Comparison of ENCODE assay signal across 22 cellular contexts in the genomic region with DNA sequence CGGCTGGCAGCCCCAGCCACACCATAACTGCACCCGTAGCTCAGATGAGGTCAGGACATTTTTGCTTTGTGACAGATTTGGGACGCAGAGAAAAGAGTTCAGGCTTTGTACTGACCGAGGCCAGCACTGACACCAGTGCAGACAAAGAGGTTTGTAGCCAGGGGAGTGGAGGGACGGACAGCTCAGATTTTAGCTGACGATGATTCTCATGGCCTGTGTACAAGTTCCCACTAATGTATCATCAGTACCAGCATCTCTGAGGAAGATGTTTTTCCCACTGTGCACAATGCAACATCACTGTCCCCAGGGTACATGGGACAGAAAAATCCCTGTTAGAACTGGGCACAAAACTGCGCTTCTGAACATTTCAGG.
DNase-seq lines count a peak whose midpoint lies in the region; ATAC-seq and TF ChIP-seq lines count a peak whose summit lies in the region.
"Had no signal": no experiment of that assay in that cellular context is flagged by ENCODE, and none has a peak within 500 bp of the region (broad histone marks: within the 10 kb centered on the region; RNA-seq: fewer than 3 reads in every experiment).

No MANE protein-coding gene starts in this region.

- H3K9me3 Mint-ChIP-seq in GM23338: peaks cover 3% of the 10 kb centered on the region; the same call in 2 of the 3 replicates
- H3K9me3 Mint-ChIP-seq: CD8-positive, alpha-beta memory T cell; dendritic cell treated with granulocyte-macrophage colony-stimulating factor and Interleukin-4, amounts not matched to agents 40 ng/mL and 50 ng/mL, for 4 days had no signal

- intact Hi-C loops in sciatic nerve (cut with DNase I): no loop called here

- H3K4me3 Mint-ChIP-seq in GM23338: no peak overlapping the region
- H3K4me3 Mint-ChIP-seq: activated naive CD4-positive, alpha-beta T cell treated with anti-CD3 and anti-CD28 coated beads for 36 hours; activated T-cell treated with anti-CD3 and anti-CD28 coated beads, Interleukin-2, amount 50 U/mL, for 24 hours; dendritic cell treated with granulocyte-macrophage colony-stimulating factor and Interleukin-4, amounts not matched to agents 40 ng/mL and 50 ng/mL, for 4 days had no signal

- no peaks in the 10 kb centered on the region for H3F3A ChIP-seq in GM23338 (replicated peaks; ENCODE audit: low read depth)

- no peaks in the 10 kb centered on the region for H4K20me1 ChIP-seq in GM23338 (replicated peaks; ENCODE audit: insufficient read depth)

- no peak overlapping the region for H3K27ac Mint-ChIP-seq in GM23338
- H3K27ac Mint-ChIP-seq: activated naive CD4-positive, alpha-beta T cell treated with anti-CD3 and anti-CD28 coated beads for 36 hours had no signal

- peaks cover 11% of the 10 kb centered on the region for H3K79me2 ChIP-seq in GM23338 (replicated peaks; ENCODE audit: insufficient read depth)

- WGBS in gastroesophageal sphincter (ENCODE audit: low coverage in 1 of 2), 2 donors: 100% methylated on average over 1 of the region's 7 CpGs; no CpG with 5 or more reads in 1 of the 2 donors

- no peak for DNase-seq in GM23338 (ENCODE audit: low spot score)
- peak in 4 of 49 donors; percentile 23 to 43 (median 34) for DNase-seq in substantia nigra (lab: John Stamatoyannopoulos, UW)
- DNase-seq in HCEC 1CT: no peak
- DNase-seq in occipital lobe (lab: John Stamatoyannopoulos, UW): no peak
- DNase-seq in sciatic nerve (ENCODE audit: low spot score): no peak
- DNase-seq in HPDE6-E6E7 (ENCODE audit: extremely low spot score): no peak
- DNase-seq: activated CD4-positive, alpha-beta T cell treated with anti-CD3 and anti-CD28 coated beads, Interleukin-2, amount 50 U/mL, for 48 hours; activated naive CD4-positive, alpha-beta T cell treated with anti-CD3 and anti-CD28 coated beads for 36 hours; activated T-cell treated with anti-CD3 and anti-CD28 coated beads, Interleukin-2, amount 50 U/mL, for 24 hours; DMS79; naive thymus-derived CD4-positive, alpha-beta T cell; NCI-H1417 treated with DMSO at 0.1 percent for 48 hours; NCI-H2171; NCI-H748 treated with DMSO at 0.1 percent for 48 hours; Peyer's patch; stimulated activated naive CD4-positive, alpha-beta T cell had no signal

- no peak overlapping the region for H2AFZ ChIP-seq in GM23338

- peaks cover 8% of the 10 kb centered on the region for H3K36me3 Mint-ChIP-seq in GM23338 (ENCODE audit: low read depth)

- H3K4me2 ChIP-seq in GM23338: no peak overlapping the region

- TF ChIP-seq CTCF in GM23338 (conservative IDR thresholded peaks at IDR 0.05; ENCODE audit: low read depth in 2 of 2) (no peak), gastroesophageal sphincter (IDR thresholded peaks at IDR 0.05) (no peak)

- H3K36me3 ChIP-seq in GM23338 (ENCODE audit: insufficient read depth) (0 out of 2 replicates have a peak, but pooled peaks cover 3% of the 10 kb centered on the region), gastroesophageal sphincter (no peaks in the 10 kb centered on the region)
- H3K36me3 ChIP-seq: Peyer's patch, prostate gland had no signal

- H3K4me1 Mint-ChIP-seq in GM23338: peaks cover 17% of the 10 kb centered on the region

- H3K4me1 ChIP-seq in GM23338 (ENCODE audit: insufficient read depth): no peaks in the 10 kb centered on the region
- H3K4me1 ChIP-seq in gastroesophageal sphincter: peaks cover 0 to 42% (median 16%) of the 10 kb centered on the region in 3 donors
- H3K4me1 ChIP-seq: prostate gland had no signal

- TF ChIP-seq POLR2A in gastroesophageal sphincter (IDR thresholded peaks at IDR 0.05): no peak

- no peak overlapping the region for H3K4me3 ChIP-seq in GM23338
- no peak overlapping the region for H3K4me3 ChIP-seq in gastroesophageal sphincter
- H3K4me3 ChIP-seq: lung, Peyer's patch, prostate gland had no signal

- H3K27ac ChIP-seq in GM23338 (ENCODE audit: low read depth) (0 out of 2 replicates have a peak overlapping the region, but pooled peaks have one; percentile 45), gastroesophageal sphincter (peak overlapping the region in 3 of 4 donors; percentile 4 to 38 (median 9)), substantia nigra (ENCODE audit: low read depth, low read length, poor library complexity, severe bottlenecking) (peak overlapping the region; percentile 84)
- H3K27ac ChIP-seq: Peyer's patch, prostate gland had no signal

- no peaks in the 10 kb centered on the region for H3K27me3 Mint-ChIP-seq in GM23338 (ENCODE audit: insufficient read depth, low read depth, poor library complexity)
- H3K27me3 Mint-ChIP-seq: activated T-cell treated with anti-CD3 and anti-CD28 coated beads, Interleukin-2, amount 50 U/mL, for 24 hours; CD8-positive, alpha-beta memory T cell; dendritic cell treated with granulocyte-macrophage colony-stimulating factor and Interleukin-4, amounts not matched to agents 40 ng/mL and 50 ng/mL, for 4 days; naive thymus-derived CD4-positive, alpha-beta T cell had no signal

- H3K9me3 ChIP-seq in gastroesophageal sphincter: no peaks in the 10 kb centered on the region
- H3K9me3 ChIP-seq: Peyer's patch, prostate gland had no signal

- ATAC-seq in GM23338: no peak
- peak; percentile 71 for ATAC-seq in SK-N-SH treated with all-trans-retinoic acid at 6 μM for 48 hours
- peak; percentile 26 for ATAC-seq in gastroesophageal sphincter
- no peak for ATAC-seq in sciatic nerve
- ATAC-seq: naive thymus-derived CD4-positive, alpha-beta T cell had no signal

- H3K9me2 ChIP-seq in GM23338 (ENCODE audit: insufficient read depth): no peaks in the 10 kb centered on the region

- no peak for TF ChIP-seq EP300 in gastroesophageal sphincter (IDR thresholded peaks at IDR 0.05)

- H3K27me3 ChIP-seq in GM23338 (ENCODE audit: insufficient read depth): no peaks in the 10 kb centered on the region
- H3K27me3 ChIP-seq in gastroesophageal sphincter: no peaks in the 10 kb centered on the region
- H3K27me3 ChIP-seq: Peyer's patch had no signal

TF ChIP-seq in SK-N-SH treated with all-trans-retinoic acid at 6 μM for 48 hours, 23 proteins besides CTCF, POLR2A, EP300 and RAD21:
- no peak for TF ChIP-seq ESRRG (CRISPR knock-in tag; IDR thresholded peaks at IDR 0.05)

Comparison
In these comparisons a context has a peak if more than half of its experiments do, and no peak if none do; other contexts are left out.
1. ATAC-seq: peak in SK-N-SH treated with all-trans-retinoic acid at 6 μM for 48 hours (single experiment) and gastroesophageal sphincter (single experiment); none in GM23338 (single experiment) and sciatic nerve (single experiment).
2. H3K27ac ChIP-seq: peak in every context shown above with its lines; median percentile 84 in substantia nigra; 45 in GM23338; 9 in gastroesophageal sphincter.